23 cellular contexts compared by ENCODE assay signal in genomic region chr16:88498576-88499208, GRCh38. TPM values are rescaled to one million over a fixed set of nuclear protein-coding genes. Genes with fewer than 3 reads are reported as not detected.
DNase-seq lines count a peak whose midpoint lies in the region; ATAC-seq, FAIRE-seq and TF ChIP-seq lines count a peak whose summit lies in the region.
"Had no signal": no experiment of that assay in that cellular context is flagged by ENCODE, and none has a peak within 500 bp of the region (broad histone marks: within the 10 kb centered on the region; RNA-seq: fewer than 3 reads in every experiment).

No MANE protein-coding gene starts in this region.

- H3K4me3 Mint-ChIP-seq in activated T-cell treated with anti-CD3 and anti-CD28 coated beads, Interleukin-2, amount 50 U/mL, for 24 hours = no peak overlapping the region
- H3K4me3 Mint-ChIP-seq: B cell; CD8-positive, alpha-beta memory T cell; GM23338 had no signal

- H3K9ac ChIP-seq in K562 (ENCODE audit: insufficient read depth in 1 of 2, low read depth in 2 of 2, low read length in 2 of 2) = peak overlapping the region; percentile 44 to 77

- H3K36me3 ChIP-seq in K562 (ENCODE audit: control insufficient read depth, insufficient read depth, low read length) (peaks cover 45% of the 10 kb centered on the region), right lobe of liver (no peaks in the 10 kb centered on the region), stomach (peaks cover 0 to 21% (median 2%) of the 10 kb centered on the region in 4 donors), small intestine (ENCODE audit: control insufficient read depth in 2 of 2, insufficient read depth in 2 of 2, low read length in 2 of 2) (no peaks in the 10 kb centered on the region)
- H3K36me3 ChIP-seq: Peyer's patch had no signal

- no peaks in the 10 kb centered on the region for H3K9me3 Mint-ChIP-seq in activated T-cell treated with anti-CD3 and anti-CD28 coated beads, Interleukin-2, amount 50 U/mL, for 24 hours
- H3K9me3 Mint-ChIP-seq: GM23338 had no signal

- no TSS peak for BruUV-seq in K562 (replicated peaks; lab: Mats Ljungman, UMichigan)

- H3K27ac ChIP-seq in K562 (ENCODE audit: extremely low read depth, low read depth, low read length) (peak overlapping the region; percentile 66), right lobe of liver (peak overlapping the region in 2 of 3 donors; percentile 42 to 84), stomach (peak overlapping the region; percentile 63 to 88 (median 85)), small intestine (ENCODE audit: low read depth in 1 of 2, low read length in 1 of 2) (peak overlapping the region in 1 of 2 donors; percentile 83)
- H3K27ac ChIP-seq: 22Rv1, Peyer's patch had no signal

- no peak for DNase-seq in activated T-cell treated with anti-CD3 and anti-CD28 coated beads, Interleukin-2, amount 50 U/mL, for 24 hours
- DNase-seq in activated T-cell treated with anti-CD3 and anti-CD28 coated beads, Interleukin-2, amount 50 U/mL, for 1 hour = no peak
- DNase-seq in K562 (ENCODE audit: extremely low read depth in 1 of 4, low spot score in 3 of 4) = peak in 2 of 4 experiments; percentile 49 to 81
- DNase-seq in right lobe of liver = peak; percentile 69 to 87 (median 86)
- no peak for DNase-seq in stomach
- no peak for DNase-seq in islet precursor cell
- DNase-seq in small intestine = no peak
- DNase-seq: CD8-positive, alpha-beta memory T cell; GDM1; KG1; NCI-H1048; NCI-H146; NCI-H2081 treated with DMSO at 0.1 percent for 48 hours; NCI-H2227 treated with DMSO at 0.1 percent for 48 hours; NCI-H524; Peyer's patch; Right ventricle myocardium superior had no signal

- POLR2A ChIA-PET in K562 (lab: Yijun Ruan, JAX) = interaction anchor here (0.7 to 1.7 kb wide), 3 partner anchors 11 to 657 kb away, joined by 3 to 10 read pairs (median 4); no protein-coding TSS in a partner anchor

- intact Hi-C loops in K562 (cut with micrococcal nuclease) = no loop called here
- intact Hi-C loops in right lobe of liver (cut with DNase I) = no loop called here
- intact Hi-C loops in stomach (cut with DNase I; ENCODE audit: low total_unique reads) = no loop called here

- CTCF ChIA-PET in K562 (lab: Yijun Ruan, JAX; ENCODE audit: low intra/inter-chr PET ratio) = no interaction called here

- ATAC-seq in K562 = peak; percentile 41
- peak; percentile 58 to 76 (median 75) for ATAC-seq in right lobe of liver
- ATAC-seq in HG03196 (IDR thresholded peaks at IDR 0.05; ENCODE audit: unreplicated experiment) = no peak
- ATAC-seq: GM12878, GM23338 had no signal

- TF ChIP-seq RAD21 in K562 (CRISPR knock-in tag; conservative IDR thresholded peaks at IDR 0.05 in 1 of 2, IDR thresholded peaks at IDR 0.05 in 1 of 2) = no peak

- in situ Hi-C loops in K562 (cut with MboI) = no loop called here

- H3K27me3 ChIP-seq in K562 (ENCODE audit: control insufficient read depth in 2 of 2, insufficient read depth in 2 of 2, low read length in 2 of 2) = no peaks in the 10 kb centered on the region
- H3K27me3 ChIP-seq in right lobe of liver = no peaks in the 10 kb centered on the region
- H3K27me3 ChIP-seq in stomach = peaks cover 0 to 32% (median 0%) of the 10 kb centered on the region in 3 donors
- H3K27me3 ChIP-seq in small intestine (ENCODE audit: control insufficient read depth in 2 of 2, insufficient read depth in 2 of 2, low read length in 2 of 2) = no peaks in the 10 kb centered on the region
- H3K27me3 ChIP-seq: Peyer's patch had no signal

- peaks cover 2% of the 10 kb centered on the region for H3K4me1 Mint-ChIP-seq in activated T-cell treated with anti-CD3 and anti-CD28 coated beads, Interleukin-2, amount 50 U/mL, for 24 hours (ENCODE audit: low read depth)
- H3K4me1 Mint-ChIP-seq: B cell, GM23338 had no signal

- TF ChIP-seq CTCF in K562 (IDR thresholded peaks at IDR 0.05 in 2 of 3, conservative IDR thresholded peaks at IDR 0.05 in 1 of 3; ENCODE audit: insufficient read depth in 2 of 3, low read depth in 1 of 3, low read length in 3 of 3) (no peak), right lobe of liver (IDR thresholded peaks at IDR 0.05) (no peak), stomach (IDR thresholded peaks at IDR 0.05) (no peak)

- peak overlapping the region; percentile 69 for H3K4me2 ChIP-seq in K562 (ENCODE audit: insufficient read depth, low read length)
- H3K4me2 ChIP-seq: GM23338 had no signal

- H3K79me2 ChIP-seq in K562 (ENCODE audit: control insufficient read depth, insufficient read depth, low read length) = peaks cover 59% of the 10 kb centered on the region

- H3K4me3 ChIP-seq in K562 = no peak overlapping the region; the same call in 1 of the 2 replicates
- H3K4me3 ChIP-seq in right lobe of liver = peak overlapping the region in 1 of 3 donors; percentile 4
- H3K4me3 ChIP-seq in stomach = no peak overlapping the region
- H3K4me3 ChIP-seq in small intestine (ENCODE audit: low read depth in 1 of 2, low read length in 2 of 2) = no peak overlapping the region
- H3K4me3 ChIP-seq: GM12878, GM23338, Peyer's patch had no signal

- H3K4me1 ChIP-seq in K562 (replicated peaks in 1 of 2; ENCODE audit: control insufficient read depth in 2 of 2, insufficient read depth in 2 of 2, low read length in 2 of 2) = peaks cover 69 to 96% of the 10 kb centered on the region in 2 experiments
- H3K4me1 ChIP-seq in right lobe of liver = peaks cover 2 to 39% (median 29%) of the 10 kb centered on the region in 4 donors
- H3K4me1 ChIP-seq in stomach = peaks cover 46 to 69% (median 62%) of the 10 kb centered on the region in 4 donors
- H3K4me1 ChIP-seq in small intestine (ENCODE audit: control insufficient read depth in 2 of 2, insufficient read depth in 1 of 2, low read depth in 1 of 2, low read length in 1 of 2) = peaks cover 5 to 10% of the 10 kb centered on the region in 2 donors

- no peaks in the 10 kb centered on the region for H3K9me3 ChIP-seq in K562 (replicated peaks; ENCODE audit: control insufficient read depth, insufficient read depth, low read depth, low read length)
- no peaks in the 10 kb centered on the region for H3K9me3 ChIP-seq in right lobe of liver
- H3K9me3 ChIP-seq in stomach = no peaks in the 10 kb centered on the region
- H3K9me3 ChIP-seq in small intestine (ENCODE audit: control insufficient read depth, low read depth) = no peaks in the 10 kb centered on the region
- H3K9me3 ChIP-seq: Peyer's patch had no signal

- H4K20me1 ChIP-seq in K562 (replicated peaks; ENCODE audit: control insufficient read depth, insufficient read depth, low read length) = peaks cover 4% of the 10 kb centered on the region; the same call in 1 of the 2 replicates

- no peaks in the 10 kb centered on the region for H3K27me3 Mint-ChIP-seq in activated T-cell treated with anti-CD3 and anti-CD28 coated beads, Interleukin-2, amount 50 U/mL, for 24 hours
- H3K27me3 Mint-ChIP-seq: B cell had no signal

- WGBS in K562 (ENCODE audit: insufficient coverage, low coverage, missing lambda C conversion rate) = 10% methylated on average over 18 of the region's 27 CpGs
- WGBS in right lobe of liver (ENCODE audit: insufficient coverage, low coverage, low lambda C conversion rate, missing lambda C conversion rate) = 40% methylated on average over 1 of the region's 27 CpGs
- WGBS in stomach, 5 donors = 48 to 78% (median 60%) methylated on average over 22 to 27 of the region's 27 CpGs
- WGBS in small intestine, 3 donors = 69 to 79% (median 69%) methylated on average over 23 to 27 of the region's 27 CpGs

- FAIRE-seq in K562 (lab: Jason Lieb, UNC) (no peak), small intestine (lab: Jason Lieb, UNC) (no peak)
- FAIRE-seq: GM12878, GM18507 had no signal

- TF ChIP-seq POLR2A in K562 (conservative IDR thresholded peaks at IDR 0.05) = no peak
- no peak for TF ChIP-seq POLR2A in right lobe of liver (IDR thresholded peaks at IDR 0.05)
- no peak for TF ChIP-seq POLR2A in stomach (IDR thresholded peaks at IDR 0.05)

- peaks cover 10% of the 10 kb centered on the region for H3K36me3 Mint-ChIP-seq in activated T-cell treated with anti-CD3 and anti-CD28 coated beads, Interleukin-2, amount 50 U/mL, for 24 hours (ENCODE audit: low read depth)

- no peak overlapping the region for H2AFZ ChIP-seq in K562 (ENCODE audit: low read depth, low read length)
- H2AFZ ChIP-seq: GM23338 had no signal

- H3K27ac Mint-ChIP-seq in activated T-cell treated with anti-CD3 and anti-CD28 coated beads, Interleukin-2, amount 50 U/mL, for 24 hours = peak overlapping the region; percentile 18
- H3K27ac Mint-ChIP-seq: B cell, GM23338 had no signal

- TF ChIP-seq EP300 in K562 (IDR thresholded peaks at IDR 0.05; ENCODE audit: low read length) (no peak), stomach (IDR thresholded peaks at IDR 0.05) (no peak)

- H3K9me1 ChIP-seq in K562 (ENCODE audit: control insufficient read depth, insufficient read depth, low read length) = no peaks in the 10 kb centered on the region

TF ChIP-seq in K562, 482 proteins besides CTCF, POLR2A, EP300 and RAD21 (continues in another document):
- 0 out of 2 replicates have a peak, but pooled peaks have one; percentile 7 for TF ChIP-seq EGR1 (conservative IDR thresholded peaks at IDR 0.05)
- no peak for TF ChIP-seq NUFIP1 (IDR thresholded peaks at IDR 0.05; ENCODE audit: partially characterized antibody)
- 0 out of 2 replicates have a peak, but pooled peaks have one; percentile 29 for TF ChIP-seq RNF2 (IDR thresholded peaks at IDR 0.05)
- peak; percentile 90 for TF ChIP-seq NR2C1 (IDR thresholded peaks at IDR 0.05)
- peak; percentile 88 for TF ChIP-seq NR2C1 (tag; IDR thresholded peaks at IDR 0.05)

RNA-seq across cellular contexts. Expression of gene ZFPM1, which starts 45.6 kb away (rescaled TPM):
- total RNA-seq in K562 (2011; cell fraction: chromatin; rRNA removed; ENCODE audit: low replicate concordance) = 14.4 and 38.8 TPM in 2 replicates
- total RNA-seq in K562 (2011; cell fraction: nucleolus; rRNA removed) = 25.3 and 27.9 TPM in 2 replicates
- total RNA-seq in K562 (2011; cell fraction: nucleoplasm; rRNA removed) = 16.8 and 18.9 TPM in 2 replicates
- total RNA-seq in K562 (2014; rRNA removed) (4.5 and 8.7 TPM in 2 replicates), K562 (2014; rRNA removed; fragmentation: Illumina TruSeq; extraction: Trizol) (0.26 and 0.47 TPM in 2 replicates), K562 (2015; rRNA removed; fragmentation: Illumina TruSeq; extraction: Trizol) (3.2 and 4.5 TPM in 2 replicates), K562 (2021) (32.7 and 35.9 TPM in 2 replicates), right lobe of liver (10 to 100 TPM in 2 of 6 experiments, 1 to 10 TPM in 4; 3.8 to 15.5 (median 8.3) TPM), stomach (10 to 100 TPM in 4 of 5 donors, 1 to 10 TPM in 1; 3.9 to 85.7 (median 20.5) TPM)
- polyA plus RNA-seq in K562 (2011; rRNA removed) (0.88 and 1.4 TPM in 2 replicates), K562 (2014; fragmentation: Illumina TruSeq; extraction: Trizol) (1.2 and 5.1 TPM in 2 replicates), K562 (2014; fragmentation: Nextera tagmentation; extraction: Ambion mirVana) (under 1 TPM; 0.03 to 0.11 TPM), K562 (2014; rRNA removed) (4.7 and 5.5 TPM in 2 replicates), stomach (10 to 100 TPM in 1 of 3 donors, 1 to 10 TPM in 2; 4.1 to 10.6 (median 4.2) TPM), small intestine (10 to 100 TPM in 1 of 3 donors, 1 to 10 TPM in 2; 8.1 to 14.9 (median 9.2) TPM)
- 0.81 and 4.8 TPM in 2 replicates for polyA plus RNA-seq in K562 (2011; cell fraction: cytosol; rRNA removed)
- polyA plus RNA-seq in K562 (2011; cell fraction: nucleus; rRNA removed) = 3.4 and 13.6 TPM in 2 replicates
- 7.9 and 12.2 TPM in 2 replicates for polyA plus RNA-seq in K562 (2012)
- polyA minus RNA-seq in K562 (2011; rRNA and poly(A)+ RNA removed) = 0.30 and 1.1 TPM in 2 replicates
- polyA minus RNA-seq in K562 (2011; cell fraction: cytosol; rRNA and poly(A)+ RNA removed) = 12.3 and 14.7 TPM in 2 replicates
- 7.7 and 10.1 TPM in 2 replicates for polyA minus RNA-seq in K562 (2011; cell fraction: nucleus; rRNA and poly(A)+ RNA removed)

Comparison
In these comparisons a context has a peak if more than half of its experiments do, and no peak if none do; other contexts are left out.
1. DNase-seq: peak in right lobe of liver (3 of 3); none in activated T-cell treated with anti-CD3 and anti-CD28 coated beads, Interleukin-2, amount 50 U/mL, for 24 hours (single experiment), activated T-cell treated with anti-CD3 and anti-CD28 coated beads, Interleukin-2, amount 50 U/mL, for 1 hour (single experiment), stomach (single experiment), islet precursor cell (single experiment) and small intestine (single experiment).